ENCODE assay signal across 2 cellular contexts in genomic region chr4:163331629-163332360, GRCh38.
TF ChIP-seq lines count a peak whose summit lies in the region.

No MANE protein-coding gene starts in this region.

TF ChIP-seq in liver, 16 proteins besides CTCF, POLR2A, EP300 and RAD21:
- TF ChIP-seq EGR1 (IDR thresholded peaks at IDR 0.05; ENCODE audit: low read depth in 2 of 2): no peak
- TF ChIP-seq MAX (IDR thresholded peaks at IDR 0.05): no peak
- TF ChIP-seq ZBTB33 (IDR thresholded peaks at IDR 0.05): no peak
- TF ChIP-seq GABPA (IDR thresholded peaks at IDR 0.05 in 1 of 2, conservative IDR thresholded peaks at IDR 0.05 in 1 of 2): no peak
- no peak for TF ChIP-seq RXRA (IDR thresholded peaks at IDR 0.05)
- no peak for TF ChIP-seq YY1 (IDR thresholded peaks at IDR 0.05)
- TF ChIP-seq ATF3 (IDR thresholded peaks at IDR 0.05): no peak
- no peak for TF ChIP-seq FOXA2 (IDR thresholded peaks at IDR 0.05)
- no peak for TF ChIP-seq HNF4A (conservative IDR thresholded peaks at IDR 0.05)
- no peak for TF ChIP-seq HNF4G (IDR thresholded peaks at IDR 0.05)
- TF ChIP-seq REST (IDR thresholded peaks at IDR 0.05): no peak
- no peak for TF ChIP-seq SP1 (IDR thresholded peaks at IDR 0.05)
- TF ChIP-seq NR2F2 (IDR thresholded peaks at IDR 0.05): no peak
- no peak for TF ChIP-seq FOXA1 (IDR thresholded peaks at IDR 0.05)
- no peak for TF ChIP-seq JUND (IDR thresholded peaks at IDR 0.05)
- TF ChIP-seq TAF1 (conservative IDR thresholded peaks at IDR 0.05): no peak

TF ChIP-seq in HepG2, 621 proteins besides CTCF, POLR2A, EP300 and RAD21:
- TF ChIP-seq E2F5 (CRISPR knock-in tag; conservative IDR thresholded peaks at IDR 0.05): no peak
- no peak for TF ChIP-seq POGZ (CRISPR knock-in tag; IDR thresholded peaks at IDR 0.05)
- no peak for TF ChIP-seq GPN1 (CRISPR knock-in tag; IDR thresholded peaks at IDR 0.05; ENCODE audit: borderline replicate concordance)
- TF ChIP-seq SNAPC5 (CRISPR knock-in tag; IDR thresholded peaks at IDR 0.05; ENCODE audit: borderline replicate concordance): no peak
- no peak for TF ChIP-seq ZNF646 (CRISPR knock-in tag; IDR thresholded peaks at IDR 0.05)
- no peak for TF ChIP-seq ZNF597 (CRISPR knock-in tag; IDR thresholded peaks at IDR 0.05)
- no peak for TF ChIP-seq ZNF18 (CRISPR knock-in tag; IDR thresholded peaks at IDR 0.05; ENCODE audit: insufficient replicate concordance)
- no peak for TF ChIP-seq ARNTL (CRISPR knock-in tag; IDR thresholded peaks at IDR 0.05)
- no peak for TF ChIP-seq TBL1XR1 (IDR thresholded peaks at IDR 0.05; ENCODE audit: borderline replicate concordance, low read length, partially characterized antibody)
- no peak for TF ChIP-seq ZNF639 (CRISPR knock-in tag; conservative IDR thresholded peaks at IDR 0.05)
- TF ChIP-seq ZBTB34 (CRISPR knock-in tag; IDR thresholded peaks at IDR 0.05): no peak
- TF ChIP-seq LBX2 (CRISPR knock-in tag; IDR thresholded peaks at IDR 0.05; ENCODE audit: borderline replicate concordance): no peak
